Comparison of ENCODE assay signal across 16 cellular contexts in the genomic region with DNA sequence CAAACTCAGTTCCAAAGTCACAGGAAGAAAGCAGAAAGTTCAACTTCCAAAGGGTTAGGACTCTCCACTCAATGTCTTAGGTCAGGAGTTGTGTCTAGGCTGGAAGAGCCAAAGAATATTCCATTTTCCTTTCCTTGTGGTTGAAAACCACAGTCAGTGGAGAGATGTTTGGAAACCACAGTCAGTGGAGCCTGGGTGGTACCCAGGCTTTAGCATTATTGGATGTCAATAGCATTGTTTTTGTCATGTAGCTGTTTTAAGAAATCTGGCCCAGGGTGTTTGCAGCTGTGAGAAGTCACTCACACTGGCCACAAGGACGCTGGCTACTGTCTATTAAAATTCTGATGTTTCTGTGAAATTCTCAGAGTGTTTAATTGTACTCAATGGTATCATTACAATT. TPM values are rescaled to one million over a fixed set of nuclear protein-coding genes. Genes with fewer than 3 reads are reported as not detected.
DNase-seq lines count a peak whose midpoint lies in the region; ATAC-seq, FAIRE-seq and TF ChIP-seq lines count a peak whose summit lies in the region.
"Had no signal": no experiment of that assay in that cellular context is flagged by ENCODE, and none has a peak within 500 bp of the region (broad histone marks: within the 10 kb centered on the region; RNA-seq: fewer than 3 reads in every experiment).

No MANE protein-coding gene starts in this region.

- no peaks in the 10 kb centered on the region for H4K20me1 ChIP-seq in GM12878 (ENCODE audit: control insufficient read depth, insufficient read depth)

- no peaks in the 10 kb centered on the region for H3K9me3 Mint-ChIP-seq in Calu3 (ENCODE audit: low read depth, unreplicated experiment)
- no peaks in the 10 kb centered on the region for H3K9me3 Mint-ChIP-seq in activated CD8-positive, alpha-beta T cell treated with anti-CD3 and anti-CD28 coated beads for 36 hours
- H3K9me3 Mint-ChIP-seq: CD4-positive, alpha-beta T cell had no signal

- no peak for FAIRE-seq in GM12878 (lab: Jason Lieb, UNC)
- FAIRE-seq: A204.1, H54 had no signal

- CTCF ChIA-PET in Calu3 (lab: Charles Lee) (interaction anchor here (0.5 kb wide), 1 partner anchor 12 kb away, joined by 10 read pairs; a partner anchor contains a TSS), GM12878 (lab: Yijun Ruan, JAX) (no interaction called here)
- CTCF ChIA-PET in activated CD8-positive, alpha-beta T cell treated with anti-CD3 and anti-CD28 coated beads for 36 hours (lab: Charles Lee): interaction anchor here (1.5 to 2.8 kb wide), 2 partner anchors 10 to 12 kb away, joined by 4 to 7 read pairs; a partner anchor contains a TSS

- H3K27ac ChIP-seq in GM12878 (ENCODE audit: control insufficient read depth, insufficient read depth) (no peak overlapping the region), mesenchymal stem cell (ENCODE audit: low read length, poor library complexity, severe bottlenecking) (no peak overlapping the region), thyroid gland (no peak overlapping the region), tibial nerve (no peak overlapping the region)
- H3K27ac ChIP-seq: GM23248, HL-60 had no signal

- H3K27me3 ChIP-seq in GM12878 (replicated peaks in 1 of 2; ENCODE audit: control insufficient read depth in 2 of 2, insufficient read depth in 2 of 2, low read length in 1 of 2) (no peaks in the 10 kb centered on the region), mesenchymal stem cell (ENCODE audit: control insufficient read depth in 1 of 2, insufficient read depth in 1 of 2, low read length in 2 of 2) (peaks cover 7 to 8% of the 10 kb centered on the region in 2 experiments), thyroid gland (no peaks in the 10 kb centered on the region), tibial nerve (no peaks in the 10 kb centered on the region)

- H3K4me1 Mint-ChIP-seq in Calu3 (ENCODE audit: low read depth, unreplicated experiment): no peaks in the 10 kb centered on the region
- H3K4me1 Mint-ChIP-seq in activated CD8-positive, alpha-beta T cell treated with anti-CD3 and anti-CD28 coated beads for 36 hours (ENCODE audit: low read depth): peaks cover 22% of the 10 kb centered on the region
- H3K4me1 Mint-ChIP-seq: B cell had no signal

- H3K27ac Mint-ChIP-seq in Calu3 (ENCODE audit: unreplicated experiment): peak overlapping the region; percentile 19
- H3K27ac Mint-ChIP-seq in activated CD8-positive, alpha-beta T cell treated with anti-CD3 and anti-CD28 coated beads for 36 hours: no peak overlapping the region
- H3K27ac Mint-ChIP-seq: B cell; CD4-positive, alpha-beta T cell had no signal

- no peak for TF ChIP-seq EP300 in GM12878 (IDR thresholded peaks at IDR 0.05; ENCODE audit: borderline replicate concordance in 1 of 2, control insufficient read depth in 1 of 2, low read depth in 2 of 2, low read length in 2 of 2)
- TF ChIP-seq EP300 in tibial nerve (IDR thresholded peaks at IDR 0.05): no peak

- H3K4me2 ChIP-seq in GM12878 (ENCODE audit: control insufficient read depth, insufficient read depth): no peak overlapping the region
- H3K4me2 ChIP-seq in mesenchymal stem cell (ENCODE audit: low read length, poor library complexity, severe bottlenecking): no peak overlapping the region

- H2BK12ac ChIP-seq in mesenchymal stem cell (ENCODE audit: low read length in 2 of 2): no peak overlapping the region

- H2AFZ ChIP-seq in GM12878 (ENCODE audit: control insufficient read depth, low read depth, low read length): no peak overlapping the region
- no peak overlapping the region for H2AFZ ChIP-seq in mesenchymal stem cell (ENCODE audit: low read depth, low read length)
- H2AFZ ChIP-seq: GM23248 had no signal

- H4K8ac ChIP-seq in mesenchymal stem cell (ENCODE audit: low read length): no peak overlapping the region

- no peak overlapping the region for H3K4me3 Mint-ChIP-seq in Calu3 (ENCODE audit: low read depth, unreplicated experiment)
- H3K4me3 Mint-ChIP-seq in activated CD8-positive, alpha-beta T cell treated with anti-CD3 and anti-CD28 coated beads for 36 hours: no peak overlapping the region
- H3K4me3 Mint-ChIP-seq: B cell; CD4-positive, alpha-beta T cell had no signal

- RAD21 ChIA-PET in GM12878 (lab: Charles Lee; ENCODE audit: unreplicated experiment): no interaction called here

- H2BK120ac ChIP-seq in mesenchymal stem cell (ENCODE audit: low read depth, low read length): no peak overlapping the region

- H3K9ac ChIP-seq in GM12878 (ENCODE audit: control insufficient read depth, insufficient read depth, low read length) (no peak overlapping the region), mesenchymal stem cell (ENCODE audit: low read length) (no peak overlapping the region)
- H3K9ac ChIP-seq: GM23248 had no signal

- H3K36me3 ChIP-seq in GM12878 (ENCODE audit: control insufficient read depth in 2 of 2, insufficient read depth in 2 of 2, low read length in 1 of 2) (peaks cover 3 to 21% of the 10 kb centered on the region in 2 experiments; a peak in 3 of 4 replicates), mesenchymal stem cell (ENCODE audit: control insufficient read depth in 1 of 2, insufficient read depth in 2 of 2, low read depth in 1 of 2, low read length in 2 of 2) (peaks cover 26 to 58% of the 10 kb centered on the region in 2 experiments), thyroid gland (peaks cover 38 to 47% of the 10 kb centered on the region in 2 donors), tibial nerve (peaks cover 0 to 57% (median 15%) of the 10 kb centered on the region in 3 donors)

- POLR2A ChIA-PET in GM12878 (lab: Charles Lee): no interaction called here
- POLR2A ChIA-PET in activated CD8-positive, alpha-beta T cell treated with anti-CD3 and anti-CD28 coated beads for 36 hours (lab: Charles Lee): no interaction called here

- 95% methylated on average over 1 of the region's 1 CpG for WGBS in GM12878 (ENCODE audit: insufficient coverage, insufficient replicate concordance, low lambda C conversion rate, missing lambda C conversion rate)
- 100% methylated on average over 1 of the region's 1 CpG for WGBS in mesenchymal stem cell
- WGBS in thyroid gland, 2 donors: 100% methylated on average over 1 of the region's 1 CpG
- WGBS in tibial nerve, 2 donors: 95 to 96% methylated on average over 1 of the region's 1 CpG

- H3K18ac ChIP-seq in mesenchymal stem cell (ENCODE audit: low read depth in 1 of 2, low read length in 2 of 2): no peak overlapping the region

- intact Hi-C loops in Calu3 (cut with micrococcal nuclease; ENCODE audit: unreplicated experiment): no loop called here
- intact Hi-C loops in GM12878 (cut with micrococcal nuclease; ENCODE audit: unreplicated experiment): no loop called here
- intact Hi-C loops in activated CD8-positive, alpha-beta T cell treated with anti-CD3 and anti-CD28 coated beads for 36 hours (cut with micrococcal nuclease): no loop called here
- intact Hi-C loops in thyroid gland (cut with DNase I): no loop called here

- H2AK5ac ChIP-seq in mesenchymal stem cell (ENCODE audit: low read length, severe bottlenecking): no peak overlapping the region

- H3K4me3 ChIP-seq in GM12878: no peak overlapping the region
- no peak overlapping the region for H3K4me3 ChIP-seq in mesenchymal stem cell (ENCODE audit: insufficient read depth in 1 of 2, low read depth in 1 of 2, low read length in 2 of 2)
- no peak overlapping the region for H3K4me3 ChIP-seq in thyroid gland (replicated peaks in 1 of 3)
- no peak overlapping the region for H3K4me3 ChIP-seq in tibial nerve
- H3K4me3 ChIP-seq: GM23248 had no signal

- peaks cover 31% of the 10 kb centered on the region for H3K36me3 Mint-ChIP-seq in Calu3 (ENCODE audit: insufficient read depth, unreplicated experiment)
- H3K36me3 Mint-ChIP-seq in activated CD8-positive, alpha-beta T cell treated with anti-CD3 and anti-CD28 coated beads for 36 hours (ENCODE audit: low read depth): peaks cover 69% of the 10 kb centered on the region

- H3K9me3 ChIP-seq in GM12878 (replicated peaks; ENCODE audit: control insufficient read depth, insufficient read depth, low read length) (no peaks in the 10 kb centered on the region), mesenchymal stem cell (ENCODE audit: control insufficient read depth, low read length) (no peaks in the 10 kb centered on the region), thyroid gland (no peaks in the 10 kb centered on the region), tibial nerve (no peaks in the 10 kb centered on the region)

- no peak for TF ChIP-seq RAD21 in GM12878 (IDR thresholded peaks at IDR 0.05; ENCODE audit: insufficient read depth, low read depth, low read length)

- no peak overlapping the region for H3K23ac ChIP-seq in mesenchymal stem cell (ENCODE audit: low read length in 2 of 2)

- H3K27me3 Mint-ChIP-seq in Calu3 (ENCODE audit: unreplicated experiment): no peaks in the 10 kb centered on the region
- no peaks in the 10 kb centered on the region for H3K27me3 Mint-ChIP-seq in activated CD8-positive, alpha-beta T cell treated with anti-CD3 and anti-CD28 coated beads for 36 hours
- H3K27me3 Mint-ChIP-seq: CD4-positive, alpha-beta T cell had no signal

- no peak for ATAC-seq in GM12878
- ATAC-seq in GM18870 (IDR thresholded peaks at IDR 0.05; ENCODE audit: unreplicated experiment): no peak
- no peak for ATAC-seq in activated CD8-positive, alpha-beta T cell treated with anti-CD3 and anti-CD28 coated beads for 36 hours

- SMC1A ChIA-PET in GM12878 (lab: Charles Lee; ENCODE audit: uncharacterized antibody, unreplicated experiment): interaction anchor here (1.5 kb wide), 1 partner anchor 143 kb away, joined by 8 read pairs; no protein-coding TSS in a partner anchor

- H2BK5ac ChIP-seq in mesenchymal stem cell (ENCODE audit: low read depth, low read length, poor library complexity, severe bottlenecking): no peak overlapping the region

- BruUV-seq in Calu3 (replicated peaks; lab: Mats Ljungman, UMichigan) (no TSS peak), GM12878 (replicated peaks; lab: Mats Ljungman, UMichigan) (TSS peak; percentile 10)

- no peaks in the 10 kb centered on the region for H3K79me1 ChIP-seq in mesenchymal stem cell (replicated peaks; ENCODE audit: low read length, poor library complexity, severe bottlenecking)

- H4K91ac ChIP-seq in mesenchymal stem cell (ENCODE audit: low read length): no peak overlapping the region

- no peak overlapping the region for H3K14ac ChIP-seq in mesenchymal stem cell (ENCODE audit: low read length in 2 of 2)

- no peak for TF ChIP-seq POLR2A in GM12878 (IDR thresholded peaks at IDR 0.05; ENCODE audit: low read depth, low read length)
- no peak for TF ChIP-seq POLR2A in thyroid gland (IDR thresholded peaks at IDR 0.05)
- TF ChIP-seq POLR2A in tibial nerve (IDR thresholded peaks at IDR 0.05): no peak

- DNase-seq in Calu3 (no peak), GM12878 (ENCODE audit: low read depth, low spot score) (no peak), mesenchymal stem cell (peak; percentile 33), thyroid gland (no peak), tibial nerve (ENCODE audit: low spot score in 2 of 2) (no peak)
- DNase-seq in activated CD8-positive, alpha-beta T cell treated with anti-CD3 and anti-CD28 coated beads for 36 hours: no peak
- DNase-seq: C1 segment of cervical spinal cord; CD4-positive, alpha-beta T cell; DND-41; GDM1; GM23248 had no signal

- H3K79me2 ChIP-seq in GM12878 (ENCODE audit: control insufficient read depth, insufficient read depth, low read length): peaks cover under 1% of the 10 kb centered on the region; the same call in 1 of the 2 replicates

- TF ChIP-seq CTCF in Calu3 (IDR thresholded peaks at IDR 0.05; ENCODE audit: unreplicated experiment) (no peak), GM12878 (IDR thresholded peaks at IDR 0.05 in 2 of 3, conservative IDR thresholded peaks at IDR 0.05 in 1 of 3; ENCODE audit: control insufficient read depth in 2 of 3, extremely low read depth in 1 of 3, insufficient read depth in 1 of 3, low read depth in 3 of 3, low read length in 3 of 3) (no peak), thyroid gland (IDR thresholded peaks at IDR 0.05) (no peak), tibial nerve (IDR thresholded peaks at IDR 0.05) (no peak)
- TF ChIP-seq CTCF in activated CD8-positive, alpha-beta T cell treated with anti-CD3 and anti-CD28 coated beads for 36 hours (IDR thresholded peaks at IDR 0.05): no peak

- no peak overlapping the region for H3K4ac ChIP-seq in mesenchymal stem cell (ENCODE audit: low read depth in 1 of 2, low read length in 2 of 2)

- peaks cover under 1% of the 10 kb centered on the region; the same call in 1 of the 2 replicates for H3K4me1 ChIP-seq in GM12878 (ENCODE audit: control insufficient read depth, insufficient read depth, low read length)
- no peaks in the 10 kb centered on the region for H3K4me1 ChIP-seq in mesenchymal stem cell (ENCODE audit: control insufficient read depth, insufficient read depth, low read depth, low read length)
- H3K4me1 ChIP-seq in thyroid gland: no peaks in the 10 kb centered on the region
- no peaks in the 10 kb centered on the region for H3K4me1 ChIP-seq in tibial nerve

- no peak overlapping the region for H2BK15ac ChIP-seq in mesenchymal stem cell (ENCODE audit: low read depth, poor library complexity, severe bottlenecking)

- in situ Hi-C loops in GM12878 (cut with MboI): no loop called here

RNA-seq across cellular contexts. Expression of a gene that starts 11.7 kb away (rescaled TPM):
- 11.1 and 13.0 TPM in 2 replicates for total RNA-seq in Calu3 (2022)
- total RNA-seq in GM12878 (2013; cell fraction: nucleolus; rRNA removed): 11.6 and 13.9 TPM in 2 replicates
- total RNA-seq in GM12878 (2014; rRNA removed): 7.3 and 8.1 TPM in 2 replicates
- total RNA-seq in GM12878 (2014; rRNA removed; fragmentation: Illumina TruSeq; extraction: Trizol): 9.4 and 11.5 TPM in 2 replicates
- 9.5 and 11.2 TPM in 2 replicates for total RNA-seq in GM12878 (2021)
- 24.4 TPM for polyA plus RNA-seq in GM12878 (2011; ENCODE audit: low read depth)
- polyA plus RNA-seq in GM12878 (2011; rRNA removed): 13.9 and 15.9 TPM in 2 replicates
- polyA plus RNA-seq in GM12878 (2011; cell fraction: cytosol; rRNA removed): 8.8 and 10.4 TPM in 2 replicates
- 15.9 and 21.2 TPM in 2 replicates for polyA plus RNA-seq in GM12878 (2011; cell fraction: nucleus; rRNA removed)
- polyA plus RNA-seq in GM12878 (2012): 24.2 and 26.5 TPM in 2 replicates
- polyA plus RNA-seq in GM12878 (2014; fragmentation: Illumina TruSeq; extraction: Trizol): 9.5 and 11.5 TPM in 2 replicates
- 1 to 10 TPM; 3.0 to 3.4 TPM for polyA plus RNA-seq in GM12878 (2014; fragmentation: Nextera tagmentation; extraction: Ambion mirVana)
- 8.5 and 11.4 TPM in 2 replicates for polyA plus RNA-seq in GM12878 (2014; rRNA removed)
- polyA plus RNA-seq in GM12878 (2016; fragmentation: Nextera tagmentation; extraction: Ambion mirVana): 1 to 10 TPM; 5.6 to 6.7 TPM
- 12.6 and 17.7 TPM in 2 replicates for polyA minus RNA-seq in GM12878 (2011; rRNA and poly(A)+ RNA removed)
- polyA minus RNA-seq in GM12878 (2011; cell fraction: cytosol; rRNA and poly(A)+ RNA removed): 4.6 and 6.1 TPM in 2 replicates
- 19.9 and 25.7 TPM in 2 replicates for polyA minus RNA-seq in GM12878 (2011; cell fraction: nucleus; rRNA and poly(A)+ RNA removed)
- polyA plus RNA-seq in mesenchymal stem cell (2013, experiment 1 of 2): 11.5 TPM
- 9.7 TPM for polyA plus RNA-seq in mesenchymal stem cell (2013, experiment 2 of 2)
- total RNA-seq in activated CD8-positive, alpha-beta T cell treated with anti-CD3 and anti-CD28 coated beads for 36 hours: 10 to 100 TPM; 35.4 to 41.3 TPM
- total RNA-seq in thyroid gland: 10 to 100 TPM in 3 of 4 donors, 1 to 10 TPM in 1; 9.2 to 21.2 (median 14.7) TPM
- 10 to 100 TPM; 12.3 to 19.2 (median 13.7) TPM for total RNA-seq in tibial nerve
